Comparison of ENCODE assay signal across 2 cellular contexts in the genomic region with DNA sequence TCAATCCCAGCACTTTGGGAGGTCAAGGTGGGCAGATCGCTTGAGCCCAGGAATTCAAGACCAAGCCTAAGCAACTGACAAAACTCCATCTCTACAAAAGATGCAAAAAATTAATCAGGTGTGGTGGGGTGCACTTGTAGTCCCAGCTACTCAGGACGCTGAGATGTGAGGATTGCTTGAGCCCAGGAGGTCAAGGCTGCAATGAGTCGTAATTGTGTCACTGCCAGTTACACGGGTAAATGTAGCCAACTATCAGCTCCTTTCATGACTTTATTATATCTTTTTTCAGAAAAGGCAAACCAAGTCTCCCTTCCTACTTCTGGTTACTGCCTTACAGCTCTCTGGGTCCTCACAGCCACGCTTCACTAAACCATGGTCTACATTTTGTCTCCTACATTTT.
A peak's percentile ranks its signal among the peaks of the same experiment; 100 is the strongest.
TF ChIP-seq lines count a peak whose summit lies in the region.

No MANE protein-coding gene starts in this region.

TF ChIP-seq in IMR-90, 13 proteins besides CTCF, POLR2A, EP300 and RAD21:
- TF ChIP-seq CHD1 (IDR thresholded peaks at IDR 0.05; ENCODE audit: low read depth, low read length) (no peak), SMC3 (IDR thresholded peaks at IDR 0.05; ENCODE audit: low read depth, low read length) (no peak), NFE2L2 (IDR thresholded peaks at IDR 0.05; ENCODE audit: low read depth, low read length) (no peak), CEBPB (IDR thresholded peaks at IDR 0.05; ENCODE audit: low read depth, low read length) (peak; percentile 34; the same call in 1 of the 2 replicates), BHLHE40 (IDR thresholded peaks at IDR 0.05; ENCODE audit: low read depth, low read length) (no peak)

TF ChIP-seq in GM23338, 12 proteins besides CTCF, POLR2A, EP300 and RAD21:
- TF ChIP-seq, protein P1, sequence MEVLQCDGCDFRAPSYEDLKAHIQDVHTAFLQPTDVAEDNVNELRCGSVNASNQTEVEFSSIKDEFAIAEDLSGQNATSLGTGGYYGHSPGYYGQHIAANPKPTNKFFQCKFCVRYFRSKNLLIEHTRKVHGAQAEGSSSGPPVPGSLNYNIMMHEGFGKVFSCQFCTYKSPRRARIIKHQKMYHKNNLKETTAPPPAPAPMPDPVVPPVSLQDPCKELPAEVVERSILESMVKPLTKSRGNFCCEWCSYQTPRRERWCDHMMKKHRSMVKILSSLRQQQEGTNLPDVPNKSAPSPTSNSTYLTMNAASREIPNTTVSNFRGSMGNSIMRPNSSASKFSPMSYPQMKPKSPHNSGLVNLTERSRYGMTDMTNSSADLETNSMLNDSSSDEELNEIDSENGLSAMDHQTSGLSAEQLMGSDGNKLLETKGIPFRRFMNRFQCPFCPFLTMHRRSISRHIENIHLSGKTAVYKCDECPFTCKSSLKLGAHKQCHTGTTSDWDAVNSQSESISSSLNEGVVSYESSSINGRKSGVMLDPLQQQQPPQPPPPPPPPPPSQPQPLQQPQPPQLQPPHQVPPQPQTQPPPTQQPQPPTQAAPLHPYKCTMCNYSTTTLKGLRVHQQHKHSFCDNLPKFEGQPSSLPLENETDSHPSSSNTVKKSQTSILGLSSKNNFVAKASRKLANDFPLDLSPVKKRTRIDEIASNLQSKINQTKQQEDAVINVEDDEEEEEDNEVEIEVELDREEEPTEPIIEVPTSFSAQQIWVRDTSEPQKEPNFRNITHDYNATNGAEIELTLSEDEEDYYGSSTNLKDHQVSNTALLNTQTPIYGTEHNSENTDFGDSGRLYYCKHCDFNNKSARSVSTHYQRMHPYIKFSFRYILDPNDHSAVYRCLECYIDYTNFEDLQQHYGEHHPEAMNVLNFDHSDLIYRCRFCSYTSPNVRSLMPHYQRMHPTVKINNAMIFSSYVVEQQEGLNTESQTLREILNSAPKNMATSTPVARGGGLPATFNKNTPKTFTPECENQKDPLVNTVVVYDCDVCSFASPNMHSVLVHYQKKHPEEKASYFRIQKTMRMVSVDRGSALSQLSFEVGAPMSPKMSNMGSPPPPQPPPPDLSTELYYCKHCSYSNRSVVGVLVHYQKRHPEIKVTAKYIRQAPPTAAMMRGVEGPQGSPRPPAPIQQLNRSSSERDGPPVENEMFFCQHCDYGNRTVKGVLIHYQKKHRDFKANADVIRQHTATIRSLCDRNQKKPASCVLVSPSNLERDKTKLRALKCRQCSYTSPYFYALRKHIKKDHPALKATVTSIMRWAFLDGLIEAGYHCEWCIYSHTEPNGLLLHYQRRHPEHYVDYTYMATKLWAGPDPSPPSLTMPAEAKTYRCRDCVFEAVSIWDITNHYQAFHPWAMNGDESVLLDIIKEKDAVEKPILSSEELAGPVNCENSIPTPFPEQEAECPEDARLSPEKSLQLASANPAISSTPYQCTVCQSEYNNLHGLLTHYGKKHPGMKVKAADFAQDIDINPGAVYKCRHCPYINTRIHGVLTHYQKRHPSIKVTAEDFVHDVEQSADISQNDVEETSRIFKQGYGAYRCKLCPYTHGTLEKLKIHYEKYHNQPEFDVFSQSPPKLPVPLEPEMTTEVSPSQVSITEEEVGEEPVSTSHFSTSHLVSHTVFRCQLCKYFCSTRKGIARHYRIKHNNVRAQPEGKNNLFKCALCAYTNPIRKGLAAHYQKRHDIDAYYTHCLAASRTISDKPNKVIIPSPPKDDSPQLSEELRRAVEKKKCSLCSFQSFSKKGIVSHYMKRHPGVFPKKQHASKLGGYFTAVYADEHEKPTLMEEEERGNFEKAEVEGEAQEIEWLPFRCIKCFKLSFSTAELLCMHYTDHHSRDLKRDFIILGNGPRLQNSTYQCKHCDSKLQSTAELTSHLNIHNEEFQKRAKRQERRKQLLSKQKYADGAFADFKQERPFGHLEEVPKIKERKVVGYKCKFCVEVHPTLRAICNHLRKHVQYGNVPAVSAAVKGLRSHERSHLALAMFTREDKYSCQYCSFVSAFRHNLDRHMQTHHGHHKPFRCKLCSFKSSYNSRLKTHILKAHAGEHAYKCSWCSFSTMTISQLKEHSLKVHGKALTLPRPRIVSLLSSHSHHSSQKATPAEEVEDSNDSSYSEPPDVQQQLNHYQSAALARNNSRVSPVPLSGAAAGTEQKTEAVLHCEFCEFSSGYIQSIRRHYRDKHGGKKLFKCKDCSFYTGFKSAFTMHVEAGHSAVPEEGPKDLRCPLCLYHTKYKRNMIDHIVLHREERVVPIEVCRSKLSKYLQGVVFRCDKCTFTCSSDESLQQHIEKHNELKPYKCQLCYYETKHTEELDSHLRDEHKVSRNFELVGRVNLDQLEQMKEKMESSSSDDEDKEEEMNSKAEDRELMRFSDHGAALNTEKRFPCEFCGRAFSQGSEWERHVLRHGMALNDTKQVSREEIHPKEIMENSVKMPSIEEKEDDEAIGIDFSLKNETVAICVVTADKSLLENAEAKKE (CRISPR knock-in tag; IDR thresholded peaks at IDR 0.05), result no peak
- TF ChIP-seq NANOG (IDR thresholded peaks at IDR 0.05; ENCODE audit: borderline replicate concordance) (no peak), EZH2 (IDR thresholded peaks at IDR 0.05; ENCODE audit: low read depth, unreplicated experiment) (no peak), EZH2phosphoT487 (IDR thresholded peaks at IDR 0.05; ENCODE audit: unreplicated experiment) (no peak), JUNB (IDR thresholded peaks at IDR 0.05; ENCODE audit: unreplicated experiment) (no peak), ZNF331 (CRISPR knock-in tag; IDR thresholded peaks at IDR 0.05; ENCODE audit: low read depth) (no peak), STAT1 (IDR thresholded peaks at IDR 0.05; ENCODE audit: unreplicated experiment) (no peak), CREB1 (CRISPR knock-in tag; IDR thresholded peaks at IDR 0.05; ENCODE audit: low read depth) (no peak), POLR2AphosphoS5 (IDR thresholded peaks at IDR 0.05; ENCODE audit: low read depth) (no peak), ZNF114 (CRISPR knock-in tag; IDR thresholded peaks at IDR 0.05) (no peak)
- TF ChIP-seq, protein P2, sequence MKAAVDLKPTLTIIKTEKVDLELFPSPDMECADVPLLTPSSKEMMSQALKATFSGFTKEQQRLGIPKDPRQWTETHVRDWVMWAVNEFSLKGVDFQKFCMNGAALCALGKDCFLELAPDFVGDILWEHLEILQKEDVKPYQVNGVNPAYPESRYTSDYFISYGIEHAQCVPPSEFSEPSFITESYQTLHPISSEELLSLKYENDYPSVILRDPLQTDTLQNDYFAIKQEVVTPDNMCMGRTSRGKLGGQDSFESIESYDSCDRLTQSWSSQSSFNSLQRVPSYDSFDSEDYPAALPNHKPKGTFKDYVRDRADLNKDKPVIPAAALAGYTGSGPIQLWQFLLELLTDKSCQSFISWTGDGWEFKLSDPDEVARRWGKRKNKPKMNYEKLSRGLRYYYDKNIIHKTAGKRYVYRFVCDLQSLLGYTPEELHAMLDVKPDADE (IDR thresholded peaks at IDR 0.05), result no peak
- TF ChIP-seq, protein P3, sequence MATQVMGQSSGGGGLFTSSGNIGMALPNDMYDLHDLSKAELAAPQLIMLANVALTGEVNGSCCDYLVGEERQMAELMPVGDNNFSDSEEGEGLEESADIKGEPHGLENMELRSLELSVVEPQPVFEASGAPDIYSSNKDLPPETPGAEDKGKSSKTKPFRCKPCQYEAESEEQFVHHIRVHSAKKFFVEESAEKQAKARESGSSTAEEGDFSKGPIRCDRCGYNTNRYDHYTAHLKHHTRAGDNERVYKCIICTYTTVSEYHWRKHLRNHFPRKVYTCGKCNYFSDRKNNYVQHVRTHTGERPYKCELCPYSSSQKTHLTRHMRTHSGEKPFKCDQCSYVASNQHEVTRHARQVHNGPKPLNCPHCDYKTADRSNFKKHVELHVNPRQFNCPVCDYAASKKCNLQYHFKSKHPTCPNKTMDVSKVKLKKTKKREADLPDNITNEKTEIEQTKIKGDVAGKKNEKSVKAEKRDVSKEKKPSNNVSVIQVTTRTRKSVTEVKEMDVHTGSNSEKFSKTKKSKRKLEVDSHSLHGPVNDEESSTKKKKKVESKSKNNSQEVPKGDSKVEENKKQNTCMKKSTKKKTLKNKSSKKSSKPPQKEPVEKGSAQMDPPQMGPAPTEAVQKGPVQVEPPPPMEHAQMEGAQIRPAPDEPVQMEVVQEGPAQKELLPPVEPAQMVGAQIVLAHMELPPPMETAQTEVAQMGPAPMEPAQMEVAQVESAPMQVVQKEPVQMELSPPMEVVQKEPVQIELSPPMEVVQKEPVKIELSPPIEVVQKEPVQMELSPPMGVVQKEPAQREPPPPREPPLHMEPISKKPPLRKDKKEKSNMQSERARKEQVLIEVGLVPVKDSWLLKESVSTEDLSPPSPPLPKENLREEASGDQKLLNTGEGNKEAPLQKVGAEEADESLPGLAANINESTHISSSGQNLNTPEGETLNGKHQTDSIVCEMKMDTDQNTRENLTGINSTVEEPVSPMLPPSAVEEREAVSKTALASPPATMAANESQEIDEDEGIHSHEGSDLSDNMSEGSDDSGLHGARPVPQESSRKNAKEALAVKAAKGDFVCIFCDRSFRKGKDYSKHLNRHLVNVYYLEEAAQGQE (IDR thresholded peaks at IDR 0.05; ENCODE audit: unreplicated experiment), result no peak
